18 cellular contexts compared by ENCODE assay signal in genomic region chr11:63277345-63277943, GRCh38. TPM values are rescaled to one million over a fixed set of nuclear protein-coding genes. Genes with fewer than 3 reads are reported as not detected.
DNase-seq lines count a peak whose midpoint lies in the region; ATAC-seq, FAIRE-seq and TF ChIP-seq lines count a peak whose summit lies in the region.
"Had no signal": no experiment of that assay in that cellular context is flagged by ENCODE, and none has a peak within 500 bp of the region (broad histone marks: within the 10 kb centered on the region; RNA-seq: fewer than 3 reads in every experiment).

No MANE protein-coding gene starts in this region.

- intact Hi-C loops in Right ventricle myocardium superior (cut with DNase I): no loop called here

- peak; percentile 25; the same call in 1 of the 2 replicates for TF ChIP-seq CTCF in OCI-LY1 (IDR thresholded peaks at IDR 0.05; ENCODE audit: low read length)
- peak; percentile 37 for TF ChIP-seq CTCF in bronchial epithelial cell (IDR thresholded peaks at IDR 0.05; ENCODE audit: insufficient read depth, low read length, severe bottlenecking)

- H3K27ac ChIP-seq in OCI-LY1 (ENCODE audit: low read depth, low read length, poor library complexity, severe bottlenecking): no peak overlapping the region
- no peak overlapping the region for H3K27ac ChIP-seq in small intestine (ENCODE audit: low read depth in 1 of 2, low read length in 1 of 2)
- H3K27ac ChIP-seq: thyroid gland had no signal

- H3K9ac ChIP-seq in OCI-LY1 (ENCODE audit: low read length): no peak overlapping the region

- no peaks in the 10 kb centered on the region for H3K4me1 ChIP-seq in OCI-LY1 (ENCODE audit: insufficient read depth, low read length, severe bottlenecking)
- no peaks in the 10 kb centered on the region for H3K4me1 ChIP-seq in small intestine (ENCODE audit: control insufficient read depth in 2 of 2, insufficient read depth in 1 of 2, low read depth in 1 of 2, low read length in 1 of 2)
- H3K4me1 ChIP-seq: thyroid gland had no signal

- FAIRE-seq in bronchial epithelial cell (lab: Jason Lieb, UNC) (no peak), small intestine (lab: Jason Lieb, UNC) (no peak)

- no peaks in the 10 kb centered on the region for H3K79me2 ChIP-seq in OCI-LY1 (ENCODE audit: insufficient read depth, low read length)

- DNase-seq in SIG-M5 treated with dmso at 0.1 percent for 504 hours (lab: John Stamatoyannopoulos, UW; ENCODE audit: unreplicated experiment) (peak; percentile 24), SIG-M5 (lab: John Stamatoyannopoulos, UW) (no peak), bronchial epithelial cell (ENCODE audit: low read depth) (peak; percentile 23), small intestine (peak; percentile 3), Right ventricle myocardium superior (no peak)
- DNase-seq: activated CD4-positive, alpha-beta T cell treated with anti-CD3 and anti-CD28 coated beads for 36 hours; activated T-cell treated with anti-CD3 and anti-CD28 coated beads, Interleukin-2, amount 50 U/mL, for 24 hours; COR-L47; hypothalamus; Kasumi-1; left ventricle myocardium superior; stimulated activated CD4-positive, alpha-beta T cell treated with anti-CD3 and anti-CD28 coated beads, Interleukin-1b, Interleukin-23, amount 100 ng/mL, for 48 hours; thyroid gland had no signal

- no peaks in the 10 kb centered on the region for H3K27me3 ChIP-seq in OCI-LY1 (ENCODE audit: insufficient read depth, low read length)
- H3K27me3 ChIP-seq in bronchial epithelial cell (ENCODE audit: control insufficient read depth, insufficient read depth, low read length): no peaks in the 10 kb centered on the region
- H3K27me3 ChIP-seq in small intestine (ENCODE audit: control insufficient read depth in 2 of 2, insufficient read depth in 2 of 2, low read length in 2 of 2): peaks cover 0 to 2% of the 10 kb centered on the region in 2 donors
- H3K27me3 ChIP-seq: thyroid gland had no signal

- no peaks in the 10 kb centered on the region for H3K9me3 ChIP-seq in OCI-LY1 (ENCODE audit: low read length)
- H3K9me3 ChIP-seq in small intestine (ENCODE audit: control insufficient read depth, low read depth): no peaks in the 10 kb centered on the region
- H3K9me3 ChIP-seq: thyroid gland had no signal

- H3K4me3 ChIP-seq in OCI-LY1 (ENCODE audit: low read depth, low read length, poor library complexity, severe bottlenecking) (no peak overlapping the region), bronchial epithelial cell (ENCODE audit: low read depth, low read length) (no peak overlapping the region), small intestine (ENCODE audit: low read depth in 1 of 2, low read length in 2 of 2) (no peak overlapping the region)
- H3K4me3 ChIP-seq: thyroid gland had no signal

- no peaks in the 10 kb centered on the region for H3K9me2 ChIP-seq in OCI-LY1 (ENCODE audit: low read depth, low read length)

- H3K4me2 ChIP-seq in OCI-LY1 (ENCODE audit: low read length): no peak overlapping the region

- H4K20me1 ChIP-seq in OCI-LY1 (ENCODE audit: insufficient read depth, low read length): no peaks in the 10 kb centered on the region

- H3K36me3 ChIP-seq in OCI-LY1 (ENCODE audit: insufficient read depth, low read length) (no peaks in the 10 kb centered on the region), bronchial epithelial cell (ENCODE audit: control insufficient read depth, insufficient read depth, low read length) (no peaks in the 10 kb centered on the region), small intestine (ENCODE audit: control insufficient read depth in 2 of 2, insufficient read depth in 2 of 2, low read length in 2 of 2) (no peaks in the 10 kb centered on the region)
- H3K36me3 ChIP-seq: thyroid gland had no signal

- no peak for ATAC-seq in HG02884 (IDR thresholded peaks at IDR 0.05; ENCODE audit: unreplicated experiment)
- ATAC-seq in GM19463 (IDR thresholded peaks at IDR 0.05; ENCODE audit: unreplicated experiment): no peak
- no peak for ATAC-seq in Right ventricle myocardium superior (ENCODE audit: poor library complexity)
- ATAC-seq: activated CD4-positive, alpha-beta T cell treated with anti-CD3 and anti-CD28 coated beads for 36 hours; left ventricle myocardium superior had no signal

- H3F3A ChIP-seq in OCI-LY1 (ENCODE audit: insufficient read depth, low read length): no peaks in the 10 kb centered on the region

- no peak overlapping the region for H2AFZ ChIP-seq in OCI-LY1 (ENCODE audit: low read length)

- WGBS in small intestine, 3 donors: 9 to 46% (median 12%) methylated on average over 1 of the region's 1 CpG

RNA-seq across cellular contexts. Expression of gene SLC22A25, which starts 34.0 kb away (rescaled TPM):
- not detected in 2 replicates for total RNA-seq in bronchial epithelial cell
- polyA plus RNA-seq in small intestine: not detected
- total RNA-seq in Right ventricle myocardium superior: not detected
- total RNA-seq: activated CD4-positive, alpha-beta T cell treated with anti-CD3 and anti-CD28 coated beads for 36 hours; left ventricle myocardium superior; pulmonary artery endothelial cell; T-helper 1 cell treated with Interleukin-12 subunit alpha and Interleukin-12 subunit beta and Interleukin-4 antibody, amounts not matched to agents 30 ng/mL and 1 ng/mL, for 36 hours; thyroid gland had no signal

Comparison
In these comparisons a context has a peak if more than half of its experiments do, and no peak if none do; other contexts are left out.
1. DNase-seq: peak in SIG-M5 treated with dmso at 0.1 percent for 504 hours (single experiment), bronchial epithelial cell (single experiment) and small intestine (single experiment); none in SIG-M5 (single experiment) and Right ventricle myocardium superior (single experiment).